Comparison of ENCODE assay signal across 7 cellular contexts in the genomic region with DNA sequence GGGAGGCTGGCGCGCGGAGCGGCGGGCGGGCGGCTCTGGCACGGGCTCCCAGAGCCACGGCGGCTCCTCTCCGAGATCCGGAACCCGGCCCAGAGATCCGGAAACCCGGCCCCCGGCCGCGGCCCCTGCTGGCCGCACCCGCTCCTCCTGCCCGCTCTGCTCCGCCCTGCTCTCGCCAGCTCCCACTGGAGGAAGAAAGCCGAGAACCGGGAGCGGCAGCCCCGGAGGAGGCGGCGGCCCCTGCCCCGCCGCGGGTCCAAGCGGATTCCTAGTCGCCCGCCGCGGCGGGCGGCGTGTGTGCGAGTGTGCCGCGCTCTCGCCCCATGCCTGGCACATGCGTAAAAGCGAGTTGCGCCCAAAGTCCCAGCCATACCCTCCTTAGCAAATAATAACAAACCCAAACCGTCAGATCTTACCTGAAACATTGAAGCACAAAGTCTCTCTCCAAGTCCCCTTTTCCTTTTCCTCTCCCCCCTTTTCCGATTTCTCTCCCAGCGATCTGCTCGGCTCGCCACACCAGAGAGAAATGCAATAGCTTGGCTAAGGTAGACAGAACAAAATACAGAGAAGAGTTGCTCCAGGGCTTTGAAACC.
DNase-seq lines count a peak whose midpoint lies in the region; ATAC-seq and TF ChIP-seq lines count a peak whose summit lies in the region.

No MANE protein-coding gene starts in this region.

- peak overlapping the region; percentile 93 for H3K9ac ChIP-seq in Loucy (ENCODE audit: low read depth, low read length, poor library complexity, severe bottlenecking)

- no peaks in the 10 kb centered on the region for H3K27me3 ChIP-seq in Loucy (ENCODE audit: insufficient read depth, low read length, poor library complexity, severe bottlenecking)

- peak overlapping the region; percentile 93 for H3K27ac ChIP-seq in temporal lobe (ENCODE audit: low read depth, low read length)

- H3K36me3 Mint-ChIP-seq in T-helper 17 cell (ENCODE audit: low read depth) = peaks cover 9% of the 10 kb centered on the region
- H3K36me3 Mint-ChIP-seq in endothelial cell (ENCODE audit: low read depth, unreplicated experiment) = peaks cover 5% of the 10 kb centered on the region
- no peaks in the 10 kb centered on the region for H3K36me3 Mint-ChIP-seq in memory B cell

- peak overlapping the region; percentile 59 for H2AFZ ChIP-seq in Loucy (ENCODE audit: low read length)

- DNase-seq in ELF-1 (ENCODE audit: low read depth, low spot score) (peak; percentile 77), T-helper 17 cell (no peak), endothelial cell (ENCODE audit: low spot score) (peak; percentile 88), memory B cell (ENCODE audit: low spot score in 2 of 2) (peak in 1 of 2 donors; percentile 16)

- H4K20me1 ChIP-seq in Loucy (ENCODE audit: insufficient read depth, low read length, poor library complexity, severe bottlenecking) = no peaks in the 10 kb centered on the region

- H3K79me2 ChIP-seq in Loucy (ENCODE audit: insufficient read depth, low read length) = no peaks in the 10 kb centered on the region; the same call in 1 of the 2 replicates

- H3K4me2 ChIP-seq in Loucy (ENCODE audit: low read depth, low read length, poor library complexity, severe bottlenecking) = peak overlapping the region; percentile 97

- H3K9me3 ChIP-seq in Loucy (ENCODE audit: insufficient read depth, low read depth, low read length) (no peaks in the 10 kb centered on the region), T-helper 17 cell (ENCODE audit: control insufficient read depth, low read length, poor library complexity, severe bottlenecking) (no peaks in the 10 kb centered on the region)

- H3K4me3 Mint-ChIP-seq in T-helper 17 cell (peak overlapping the region; percentile 86), endothelial cell (ENCODE audit: unreplicated experiment) (peak overlapping the region; percentile 98), memory B cell (peak overlapping the region; percentile 84)

- no peaks in the 10 kb centered on the region for H3K9me3 Mint-ChIP-seq in endothelial cell (ENCODE audit: unreplicated experiment)
- no peaks in the 10 kb centered on the region for H3K9me3 Mint-ChIP-seq in memory B cell

- peak; percentile 56 for ATAC-seq in GM21528 (IDR thresholded peaks at IDR 0.05; ENCODE audit: low FRiP score, unreplicated experiment)
- ATAC-seq in T-helper 17 cell = no peak
- peak; percentile 27 for ATAC-seq in memory B cell (ENCODE audit: low read depth)

- peaks cover 12% of the 10 kb centered on the region for H3F3A ChIP-seq in Loucy (ENCODE audit: low read depth)

- H3K4me3 ChIP-seq in Loucy (ENCODE audit: low read length, poor library complexity, severe bottlenecking) = peak overlapping the region; percentile 83

- peaks cover 73% of the 10 kb centered on the region for H3K27me3 Mint-ChIP-seq in T-helper 17 cell
- peaks cover 8% of the 10 kb centered on the region for H3K27me3 Mint-ChIP-seq in endothelial cell (ENCODE audit: unreplicated experiment)
- H3K27me3 Mint-ChIP-seq in memory B cell = peaks cover 38% of the 10 kb centered on the region

- peaks cover 27% of the 10 kb centered on the region for H3K4me1 ChIP-seq in Loucy (ENCODE audit: insufficient read depth, low read length, poor library complexity, severe bottlenecking)

- H3K4me1 Mint-ChIP-seq in T-helper 17 cell (peaks cover 6% of the 10 kb centered on the region), endothelial cell (ENCODE audit: unreplicated experiment) (peaks cover 23% of the 10 kb centered on the region), memory B cell (peaks cover 7% of the 10 kb centered on the region)

- H3K36me3 ChIP-seq in Loucy (ENCODE audit: insufficient read depth, low read length) = no peaks in the 10 kb centered on the region

- no peak; the same call in 1 of the 2 replicates for TF ChIP-seq CTCF in Loucy (conservative IDR thresholded peaks at IDR 0.05; ENCODE audit: low read length)
- TF ChIP-seq CTCF in endothelial cell (IDR thresholded peaks at IDR 0.05; ENCODE audit: unreplicated experiment) = peak; percentile 20

- H3K9me2 ChIP-seq in Loucy (replicated peaks; ENCODE audit: low read depth, low read length) = no peaks in the 10 kb centered on the region

- H3K27ac Mint-ChIP-seq in T-helper 17 cell (peak overlapping the region; percentile 51), endothelial cell (ENCODE audit: unreplicated experiment) (peak overlapping the region; percentile 90), memory B cell (no peak overlapping the region)

Comparison
In these comparisons a context has a peak if more than half of its experiments do, and no peak if none do; other contexts are left out.
1. DNase-seq: peak in ELF-1 (single experiment) and endothelial cell (single experiment); none in T-helper 17 cell (0 of 3).
2. Peak in every context shown above with its lines, with median percentiles within 50 percentile points of each other: H3K4me3 Mint-ChIP-seq.